17 cellular contexts compared by ENCODE assay signal in genomic region chr3:152760024-152760563, GRCh38.
A peak's percentile ranks its signal among the peaks of the same experiment; 100 is the strongest.
DNase-seq lines count a peak whose midpoint lies in the region; ATAC-seq and TF ChIP-seq lines count a peak whose summit lies in the region.
"Had no signal": no experiment of that assay in that cellular context is flagged by ENCODE, and none has a peak within 500 bp of the region (broad histone marks: within the 10 kb centered on the region; RNA-seq: fewer than 3 reads in every experiment).

No MANE protein-coding gene starts in this region.

- CTCF ChIA-PET in Calu3 (lab: Charles Lee): no interaction called here

- no peak overlapping the region for H3K4me3 Mint-ChIP-seq in Calu3 (ENCODE audit: low read depth, unreplicated experiment)
- H3K4me3 Mint-ChIP-seq: effector memory CD8-positive, alpha-beta T cell; type B pancreatic cell; WTC11 had no signal

- ATAC-seq in GM18861 (IDR thresholded peaks at IDR 0.05; ENCODE audit: unreplicated experiment): peak; percentile 91
- ATAC-seq in GM21447 (IDR thresholded peaks at IDR 0.05; ENCODE audit: unreplicated experiment): peak; percentile 68
- ATAC-seq in HG02885 (IDR thresholded peaks at IDR 0.05; ENCODE audit: poor library complexity, unreplicated experiment): peak; percentile 82
- ATAC-seq in HG03520 (IDR thresholded peaks at IDR 0.05; ENCODE audit: unreplicated experiment): peak; percentile 81
- ATAC-seq: activated naive CD4-positive, alpha-beta T cell treated with anti-CD3 and anti-CD28 coated beads, Interleukin-2, amount 50 U/mL, for 72 hours; effector memory CD8-positive, alpha-beta T cell; lower lobe of right lung; right cardiac atrium; WTC11 had no signal

- no TSS peak for BruUV-seq in Calu3 (replicated peaks; lab: Mats Ljungman, UMichigan)

- no peak overlapping the region for H3K27ac Mint-ChIP-seq in Calu3 (ENCODE audit: unreplicated experiment)
- H3K27ac Mint-ChIP-seq: activated naive CD4-positive, alpha-beta T cell treated with anti-CD3 and anti-CD28 coated beads, Interleukin-2, amount 50 U/mL, for 72 hours; effector memory CD8-positive, alpha-beta T cell; type B pancreatic cell; WTC11 had no signal

- DNase-seq in activated CD4-positive, alpha-beta T cell treated with anti-CD3 and anti-CD28 coated beads for 48 hours: no peak
- no peak for DNase-seq in NOMO-1 treated with dmso at 0.1 percent for 144 hours (lab: John Stamatoyannopoulos, UW; ENCODE audit: unreplicated experiment)
- DNase-seq in Calu3: no peak
- DNase-seq in cardiac septum (ENCODE audit: low spot score): no peak
- DNase-seq: activated CD8-positive, alpha-beta memory T cell treated with anti-CD3 and anti-CD28 coated beads, Interleukin-2, amount 50 U/mL, for 4 hours; effector memory CD8-positive, alpha-beta T cell; lower lobe of right lung; NCI-H1092; NCI-H2227 treated with DMSO at 0.1 percent for 48 hours; right cardiac atrium had no signal

- no peaks in the 10 kb centered on the region for H3K27me3 Mint-ChIP-seq in Calu3 (ENCODE audit: unreplicated experiment)
- H3K27me3 Mint-ChIP-seq: effector memory CD8-positive, alpha-beta T cell; type B pancreatic cell had no signal

- peaks cover 5% of the 10 kb centered on the region for H3K9me3 Mint-ChIP-seq in Calu3 (ENCODE audit: low read depth, unreplicated experiment)

- no peaks in the 10 kb centered on the region for H3K4me1 Mint-ChIP-seq in Calu3 (ENCODE audit: low read depth, unreplicated experiment)

- no peak for TF ChIP-seq CTCF in Calu3 (IDR thresholded peaks at IDR 0.05; ENCODE audit: unreplicated experiment)

- H3K36me3 Mint-ChIP-seq in Calu3 (ENCODE audit: insufficient read depth, unreplicated experiment): no peaks in the 10 kb centered on the region
- H3K36me3 Mint-ChIP-seq: activated naive CD4-positive, alpha-beta T cell treated with anti-CD3 and anti-CD28 coated beads, Interleukin-2, amount 50 U/mL, for 72 hours; type B pancreatic cell had no signal

- intact Hi-C loops in Calu3 (cut with micrococcal nuclease; ENCODE audit: unreplicated experiment) (no loop called here), cardiac septum (cut with DNase I) (no loop called here)
